In genomic region chr12:67651380-67651695, GRCh38 we compare ENCODE assay signal across 8 cellular contexts. TPM values are rescaled to one million over a fixed set of nuclear protein-coding genes. Genes with fewer than 3 reads are reported as not detected.
DNase-seq lines count a peak whose midpoint lies in the region; ATAC-seq and TF ChIP-seq lines count a peak whose summit lies in the region.

No MANE protein-coding gene starts in this region.

- peaks cover 14% of the 10 kb centered on the region for H3K36me3 Mint-ChIP-seq in activated naive CD4-positive, alpha-beta T cell treated with anti-CD3 and anti-CD28 coated beads, Interleukin-2, amount 50 U/mL, for 24 hours

- no peak for TF ChIP-seq POLR2A in stomach (IDR thresholded peaks at IDR 0.05)

- no peaks in the 10 kb centered on the region for H3K27me3 ChIP-seq in stomach

- no peaks in the 10 kb centered on the region for H3K9me3 ChIP-seq in stomach

- no peaks in the 10 kb centered on the region for H3K27me3 Mint-ChIP-seq in activated naive CD4-positive, alpha-beta T cell treated with anti-CD3 and anti-CD28 coated beads, Interleukin-2, amount 50 U/mL, for 24 hours

- peak overlapping the region; percentile 99 for H3K4me3 Mint-ChIP-seq in activated naive CD4-positive, alpha-beta T cell treated with anti-CD3 and anti-CD28 coated beads, Interleukin-2, amount 50 U/mL, for 24 hours

- H3K36me3 ChIP-seq in stomach: peaks cover 0 to 4% (median 0%) of the 10 kb centered on the region in 4 donors

- no peaks in the 10 kb centered on the region for H3K9me3 Mint-ChIP-seq in activated naive CD4-positive, alpha-beta T cell treated with anti-CD3 and anti-CD28 coated beads, Interleukin-2, amount 50 U/mL, for 24 hours

- H3K4me3 ChIP-seq in AG10803 (ENCODE audit: low read length) (peak overlapping the region; percentile 88), GM12875 (ENCODE audit: low read depth, low read length) (peak overlapping the region; percentile 96), stomach (peak overlapping the region in 3 of 4 donors; percentile 73 to 98 (median 97))

- H3K4me1 ChIP-seq in stomach: peaks cover 25 to 70% (median 49%) of the 10 kb centered on the region in 4 donors

- intact Hi-C loops in stomach (cut with DNase I; ENCODE audit: low total_unique reads): no loop called here

- peak; percentile 61 for TF ChIP-seq CTCF in AG10803 (conservative IDR thresholded peaks at IDR 0.05; ENCODE audit: low read length)
- no peak for TF ChIP-seq CTCF in GM12875 (IDR thresholded peaks at IDR 0.05; ENCODE audit: borderline replicate concordance, insufficient read depth, low read depth, low read length)
- TF ChIP-seq CTCF in stomach (IDR thresholded peaks at IDR 0.05): peak in 1 of 7 experiments; percentile 16

- DNase-seq in AG10803 (ENCODE audit: low read depth): peak; percentile 60
- DNase-seq in MV-4-11 (lab: John Stamatoyannopoulos, UW): peak; percentile 14
- DNase-seq in hepatic stellate cell (ENCODE audit: low spot score): peak; percentile 71
- no peak for DNase-seq in stomach
- DNase-seq in NCI-H1417 treated with DMSO at 0.1 percent for 48 hours (lab: John Stamatoyannopoulos, UW): no peak

- 12 to 37% (median 18%) methylated on average over 5 of the region's 5 CpGs for WGBS in stomach, 5 donors

- no peak for ATAC-seq in activated CD4-positive, CD25-positive, alpha-beta regulatory T cell treated with anti-CD3 and anti-CD28 coated beads, Interleukin-2, amount 50 U/mL, for 24 hours

- H3K27ac Mint-ChIP-seq in activated naive CD4-positive, alpha-beta T cell treated with anti-CD3 and anti-CD28 coated beads, Interleukin-2, amount 50 U/mL, for 24 hours: peak overlapping the region; percentile 97

- no peak for TF ChIP-seq EP300 in stomach (IDR thresholded peaks at IDR 0.05)

- peaks cover 72% of the 10 kb centered on the region for H3K4me1 Mint-ChIP-seq in activated naive CD4-positive, alpha-beta T cell treated with anti-CD3 and anti-CD28 coated beads, Interleukin-2, amount 50 U/mL, for 24 hours

- H3K27ac ChIP-seq in stomach: peak overlapping the region in 2 of 5 donors; percentile 91 to 99

RNA-seq across cellular contexts. Expression of gene DYRK2, which starts 2.8 kb away (rescaled TPM):
- total RNA-seq in stomach: 10 to 100 TPM; 13.4 to 43.9 (median 27.1) TPM
- 1 to 10 TPM; 3.3 to 8.9 (median 3.5) TPM for polyA plus RNA-seq in stomach

Comparison
In these comparisons a context has a peak if more than half of its experiments do, and no peak if none do; other contexts are left out.
1. DNase-seq: peak in AG10803 (single experiment), MV-4-11 (single experiment) and hepatic stellate cell (single experiment); none in stomach (single experiment) and NCI-H1417 treated with DMSO at 0.1 percent for 48 hours (single experiment).
2. Peak in every context shown above with its lines, with median percentiles within 50 percentile points of each other: H3K4me3 ChIP-seq.